Comparison of ENCODE assay signal across 1 cellular context in the genomic region with DNA sequence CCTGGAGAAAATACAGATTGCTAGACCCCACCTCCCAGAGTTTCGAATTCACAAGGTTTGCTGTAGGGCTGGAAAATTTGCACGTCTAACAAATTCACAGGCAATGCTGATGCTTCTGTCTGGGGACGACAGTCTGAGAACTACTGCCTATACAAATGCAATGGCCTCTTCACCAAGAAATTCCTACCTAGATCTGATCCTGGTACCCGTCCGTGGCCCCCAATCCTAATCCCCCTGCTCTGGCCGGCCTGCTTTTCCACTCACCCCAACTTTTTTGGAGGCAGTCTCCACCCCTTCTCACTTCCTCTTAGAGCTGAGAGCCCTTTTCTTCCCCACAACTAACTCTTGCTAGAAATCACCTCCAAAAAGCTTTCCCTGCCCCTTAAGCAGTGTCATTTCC.
TF ChIP-seq lines count a peak whose summit lies in the region.

No MANE protein-coding gene starts in this region.

TF ChIP-seq in K562, 482 proteins besides CTCF, POLR2A, EP300 and RAD21:
- TF ChIP-seq SP2 (IDR thresholded peaks at IDR 0.05; ENCODE audit: extremely low read depth, low read depth, low read length, poor library complexity, severe bottlenecking): no peak
- TF ChIP-seq LCOR (CRISPR knock-in tag; IDR thresholded peaks at IDR 0.05): no peak
- TF ChIP-seq SPI1 (IDR thresholded peaks at IDR 0.05; ENCODE audit: borderline replicate concordance, low read depth, low read length): peak; percentile 41; the same call in 1 of the 2 replicates
